ENCODE assay signal across 8 cellular contexts in genomic region chr2:128027278-128027800, GRCh38. TPM values are rescaled to one million over a fixed set of nuclear protein-coding genes. Genes with fewer than 3 reads are reported as not detected.
DNase-seq lines count a peak whose midpoint lies in the region; ATAC-seq and TF ChIP-seq lines count a peak whose summit lies in the region.

No MANE protein-coding gene starts in this region.

- H3K36me3 ChIP-seq in spleen, result peaks cover 0 to 21% (median 3%) of the 10 kb centered on the region in 6 donors

- no peaks in the 10 kb centered on the region for H3K27me3 ChIP-seq in spleen (replicated peaks in 1 of 7)

- peak overlapping the region; percentile 94 to 100 (median 98) for H3K4me3 ChIP-seq in spleen

- no peak for TF ChIP-seq POLR2A in spleen (IDR thresholded peaks at IDR 0.05)

- H3K9me3 ChIP-seq in spleen, result peaks cover 0 to 8% (median 1%) of the 10 kb centered on the region in 8 donors

- peak overlapping the region; percentile 94 to 100 (median 98) for H3K27ac ChIP-seq in spleen

- DNase-seq in AG08395 (ENCODE audit: low spot score) (peak; percentile 99), NCI-H226 (peak; percentile 98), iris pigment epithelial cell (ENCODE audit: low read depth) (peak; percentile 99), spleen (peak; percentile 99)
- peak; percentile 97 to 99 (median 98) for DNase-seq in activated CD4-positive, CD25-positive, alpha-beta regulatory T cell (lab: John Stamatoyannopoulos, UW)
- peak; percentile 97 for DNase-seq in central memory CD4-positive, alpha-beta T cell

- WGBS in spleen, 5 donors, result 0 to 2% (median 1%) methylated on average over 7 to 51 of the region's 51 CpGs; no CpG with 5 or more reads in 1 of the 5 donors

- intact Hi-C loops in spleen (cut with DNase I; ENCODE audit: low total_unique reads), result loop anchor here (5.0 kb wide), 1 partner anchor 65 kb away; the partner anchor contains the start of gene UGGT1

- peak in 1 of 11 experiments; percentile 28 for TF ChIP-seq CTCF in spleen (IDR thresholded peaks at IDR 0.05 in 8 of 11, conservative IDR thresholded peaks at IDR 0.05 in 3 of 11)

- peaks cover 6 to 38% (median 25%) of the 10 kb centered on the region in 6 donors for H3K4me1 ChIP-seq in spleen

- ATAC-seq in GM19023 (IDR thresholded peaks at IDR 0.05; ENCODE audit: unreplicated experiment) (peak; percentile 78), HG03280 (IDR thresholded peaks at IDR 0.05; ENCODE audit: unreplicated experiment) (peak; percentile 81)

RNA-seq across cellular contexts. Expression of gene SAP130, which starts 0.5 kb away (rescaled TPM):
- total RNA-seq in spleen, result 10 to 100 TPM; 13.2 to 23.5 (median 17.8) TPM
- 1 to 10 TPM; 3.6 to 5.7 (median 5.1) TPM for polyA plus RNA-seq in spleen

Comparison
In these comparisons a context has a peak if more than half of its experiments do, and no peak if none do; other contexts are left out.
1. Peak in every context shown above with its lines: DNase-seq, ATAC-seq, H3K4me3 ChIP-seq and H3K27ac ChIP-seq.